In genomic region chr2:233566141-233566956, GRCh38 we compare ENCODE assay signal across 8 cellular contexts. TPM values are rescaled to one million over a fixed set of nuclear protein-coding genes. Genes with fewer than 3 reads are reported as not detected.
DNase-seq lines count a peak whose midpoint lies in the region; ATAC-seq and TF ChIP-seq lines count a peak whose summit lies in the region.

USP40 (minus strand) TSS chr2:233566782; CDS start chr2:233565554, 1,228 bp downstream.

- DNase-seq in D341Med (ENCODE audit: low spot score) (peak; percentile 90), LHCN-M2 (ENCODE audit: low read depth) (peak; percentile 88), SHP77 (lab: John Stamatoyannopoulos, UW) (peak; percentile 91 to 97), foreskin keratinocyte (peak; percentile 72 to 81)
- DNase-seq in activated naive CD4-positive, alpha-beta T cell (lab: John Stamatoyannopoulos, UW) = peak; percentile 9 to 55 (median 31)
- DNase-seq in stimulated activated naive CD8-positive, alpha-beta T cell treated with anti-CD3 and anti-CD28 coated beads, Interleukin-15, amount 100 ng/mL, for 72 hours = peak; percentile 42 to 63

- peak within 1 kb of the TSS; percentile 89 for H3K9ac ChIP-seq in neural cell (ENCODE audit: low read length)

- peak within 1 kb of the TSS; percentile 99 for H2AFZ ChIP-seq in neural cell (ENCODE audit: low read depth, low read length)

- H3K4me1 ChIP-seq in foreskin keratinocyte = peaks cover 13% of the 10 kb centered on the region

- H3K27me3 ChIP-seq in foreskin keratinocyte (no peaks in the 10 kb centered on the region), neural cell (ENCODE audit: insufficient read depth, low read depth, low read length) (no peaks in the 10 kb centered on the region)

- H3F3A ChIP-seq in neural cell (ENCODE audit: insufficient read depth, low read length, poor library complexity, severe bottlenecking) = no peaks in the 10 kb centered on the region

- ATAC-seq in GM21717 (IDR thresholded peaks at IDR 0.05; ENCODE audit: unreplicated experiment) (peak; percentile 83), foreskin keratinocyte (peak; percentile 99)
- peak; percentile 89 for ATAC-seq in stimulated activated naive CD8-positive, alpha-beta T cell treated with anti-CD3 and anti-CD28 coated beads, Interleukin-15, amount 100 ng/mL, for 72 hours

- peak within 1 kb of the TSS; percentile 93 for H3K27ac ChIP-seq in foreskin keratinocyte
- peak within 1 kb of the TSS; percentile 63 for H3K27ac ChIP-seq in neural cell (ENCODE audit: low read length)

- peak; percentile 22 for TF ChIP-seq RAD21 in neural cell (conservative IDR thresholded peaks at IDR 0.05)

- H3K4me2 ChIP-seq in neural cell (ENCODE audit: low read length) = peak within 1 kb of the TSS; percentile 72

- peak within 1 kb of the TSS; percentile 99 to 100 for H3K27ac Mint-ChIP-seq in stimulated activated naive CD8-positive, alpha-beta T cell treated with anti-CD3 and anti-CD28 coated beads, Interleukin-15, amount 100 ng/mL, for 72 hours

- H3K4me3 Mint-ChIP-seq in stimulated activated naive CD8-positive, alpha-beta T cell treated with anti-CD3 and anti-CD28 coated beads, Interleukin-15, amount 100 ng/mL, for 72 hours = peak within 1 kb of the TSS; percentile 97 to 98

- no peaks in the 10 kb centered on the region for H3K9me3 ChIP-seq in neural cell (ENCODE audit: low read length)

- TF ChIP-seq CTCF in foreskin keratinocyte (conservative IDR thresholded peaks at IDR 0.05) = no peak
- TF ChIP-seq CTCF in neural cell (IDR thresholded peaks at IDR 0.05; ENCODE audit: poor library complexity, severe bottlenecking) = no peak

- H3K36me3 ChIP-seq in neural cell (ENCODE audit: insufficient read depth, low read length) = no peaks in the 10 kb centered on the region

- H3K27me3 Mint-ChIP-seq in stimulated activated naive CD8-positive, alpha-beta T cell treated with anti-CD3 and anti-CD28 coated beads, Interleukin-15, amount 100 ng/mL, for 72 hours = peaks cover 3% of the 10 kb centered on the region

- H3K4me1 Mint-ChIP-seq in stimulated activated naive CD8-positive, alpha-beta T cell treated with anti-CD3 and anti-CD28 coated beads, Interleukin-15, amount 100 ng/mL, for 72 hours = peaks cover 16% of the 10 kb centered on the region

- H3K79me2 ChIP-seq in neural cell (replicated peaks; ENCODE audit: insufficient read depth, low read length) = no peaks in the 10 kb centered on the region

- H4K20me1 ChIP-seq in neural cell (ENCODE audit: insufficient read depth) = no peaks in the 10 kb centered on the region

- peak; percentile 15 for TF ChIP-seq EP300 in neural cell (conservative IDR thresholded peaks at IDR 0.05; ENCODE audit: poor library complexity, severe bottlenecking)

- peak within 1 kb of the TSS; percentile 98 for H3K4me3 ChIP-seq in neural cell (ENCODE audit: low read length)

- H3K9me3 Mint-ChIP-seq in stimulated activated naive CD8-positive, alpha-beta T cell treated with anti-CD3 and anti-CD28 coated beads, Interleukin-15, amount 100 ng/mL, for 72 hours = no peaks in the 10 kb centered on the region

- H3K9me2 ChIP-seq in neural cell (ENCODE audit: insufficient read depth, low read length) = no peaks in the 10 kb centered on the region

TF ChIP-seq in neural cell, 6 proteins besides CTCF, POLR2A, EP300 and RAD21:
- TF ChIP-seq SMC3 (conservative IDR thresholded peaks at IDR 0.05; ENCODE audit: poor library complexity) (peak; percentile 24), TAF1 (IDR thresholded peaks at IDR 0.05; ENCODE audit: low read depth) (peak; percentile 63), REST (IDR thresholded peaks at IDR 0.05; ENCODE audit: borderline replicate concordance) (peak; percentile 87), EZH2 (IDR thresholded peaks at IDR 0.05; ENCODE audit: borderline replicate concordance, insufficient read depth, low read length, poor library complexity, severe bottlenecking) (no peak), POLR2AphosphoS5 (IDR thresholded peaks at IDR 0.05) (peak; percentile 82), MXI1 (conservative IDR thresholded peaks at IDR 0.05; ENCODE audit: poor library complexity, severe bottlenecking) (peak; percentile 70)
TF ChIP-seq in neural cell: peak in this region for 5.

RNA-seq across cellular contexts. Expression of gene USP40, which starts in this region (rescaled TPM):
- total RNA-seq in LHCN-M2 (2014; rRNA removed) (28.5 and 30.0 TPM in 2 replicates), foreskin keratinocyte (35.8 and 46.1 TPM in 2 replicates)
- polyA plus RNA-seq in LHCN-M2 (2012) = 13.3 TPM
- polyA plus RNA-seq in foreskin keratinocyte (25.0 and 25.7 TPM in 2 replicates), neural cell (29.9 and 33.3 TPM in 2 replicates)
- polyA minus RNA-seq in neural cell = 31.9 and 40.7 TPM in 2 replicates

Comparison
In these comparisons a context has a peak if more than half of its experiments do, and no peak if none do; other contexts are left out.
1. Peak in every context shown above with its lines: DNase-seq, ATAC-seq, H3K4me3 ChIP-seq and H3K27ac ChIP-seq.
2. DNase-seq: peak in every context shown above with its lines; median percentile 94 in SHP77; 90 in D341Med; 88 in LHCN-M2; 76 in foreskin keratinocyte; 52 in stimulated activated naive CD8-positive, alpha-beta T cell treated with anti-CD3 and anti-CD28 coated beads, Interleukin-15, amount 100 ng/mL, for 72 hours; 31 in activated naive CD4-positive, alpha-beta T cell.